37 cellular contexts compared by ENCODE assay signal in genomic region chr12:29612912-29613311, GRCh38.
"Had no signal": no experiment of that assay in that cellular context is flagged by ENCODE, and none has a peak within 500 bp of the region (broad histone marks: within the 10 kb centered on the region; RNA-seq: fewer than 3 reads in every experiment).

No MANE protein-coding gene starts in this region.

- H3K4me1 Mint-ChIP-seq: activated naive CD8-positive, alpha-beta T cell treated with anti-CD3 and anti-CD28 coated beads for 36 hours; stimulated activated memory B cell treated with anti-CD40 and anti-IgM and Interleukin-4, amounts not matched to agents 10 μg/mL and 1 μg/mL and 100 μg/mL, for 72 hours; stimulated activated naive CD8-positive, alpha-beta T cell treated with anti-CD3 and anti-CD28 coated beads, Interleukin-15, amount 100 ng/mL, for 72 hours had no signal

- H3K36me3 Mint-ChIP-seq: activated naive CD8-positive, alpha-beta T cell treated with anti-CD3 and anti-CD28 coated beads for 36 hours; natural killer cell treated with Interleukin-12 subunit alpha and Interleukin-12 subunit beta and Interleukin-15 and Interleukin-18, amount 100 ng/mL, for 72 hours; stimulated activated memory B cell treated with anti-CD40 and anti-IgM and Interleukin-4, amounts not matched to agents 10 μg/mL and 1 μg/mL and 100 μg/mL, for 72 hours had no signal

- H3K27me3 ChIP-seq: adrenal gland, body of pancreas, cardiac muscle cell, heart right ventricle, left lung, vagina had no signal

- H3K36me3 ChIP-seq: adrenal gland, cardiac muscle cell, left lung, lower lobe of right lung, prostate gland, vagina had no signal

- H3K27ac Mint-ChIP-seq: activated naive CD4-positive, alpha-beta T cell treated with anti-CD3 and anti-CD28 coated beads for 36 hours; activated naive CD8-positive, alpha-beta T cell treated with anti-CD3 and anti-CD28 coated beads for 36 hours; activated T-helper 1 cell treated with anti-CD3 and anti-CD28 coated beads, Interleukin-12 subunit alpha, Interleukin-12 subunit beta, Interleukin-2, Interleukin-4 antibody, amounts not matched to agents 30 ng/mL and 10 ng/mL and 1 ng/mL, durations not matched to agents 14 hours and 24 hours and 36 hours; effector memory CD8-positive, alpha-beta T cell; natural killer cell treated with Interleukin-12 subunit alpha and Interleukin-12 subunit beta and Interleukin-15 and Interleukin-18, amount 100 ng/mL, for 72 hours; stimulated activated memory B cell treated with anti-CD40 and anti-IgM and Interleukin-4, amounts not matched to agents 10 μg/mL and 1 μg/mL and 100 μg/mL, for 72 hours; stimulated activated naive CD8-positive, alpha-beta T cell treated with anti-CD3 and anti-CD28 coated beads, Interleukin-15, amount 100 ng/mL, for 72 hours; type B pancreatic cell had no signal

- H3K4me3 Mint-ChIP-seq: activated naive CD4-positive, alpha-beta T cell treated with anti-CD3 and anti-CD28 coated beads for 36 hours; activated naive CD8-positive, alpha-beta T cell treated with anti-CD3 and anti-CD28 coated beads for 36 hours; activated T-helper 1 cell treated with anti-CD3 and anti-CD28 coated beads, Interleukin-12 subunit alpha, Interleukin-12 subunit beta, Interleukin-2, Interleukin-4 antibody, amounts not matched to agents 30 ng/mL and 10 ng/mL and 1 ng/mL, durations not matched to agents 14 hours and 24 hours and 36 hours; effector memory CD8-positive, alpha-beta T cell; natural killer cell treated with Interleukin-12 subunit alpha and Interleukin-12 subunit beta and Interleukin-15 and Interleukin-18, amount 100 ng/mL, for 72 hours; stimulated activated memory B cell treated with anti-CD40 and anti-IgM and Interleukin-4, amounts not matched to agents 10 μg/mL and 1 μg/mL and 100 μg/mL, for 72 hours; stimulated activated naive CD8-positive, alpha-beta T cell treated with anti-CD3 and anti-CD28 coated beads, Interleukin-15, amount 100 ng/mL, for 72 hours; type B pancreatic cell had no signal

- ATAC-seq: activated CD4-positive, CD25-positive, alpha-beta regulatory T cell treated with anti-CD3 and anti-CD28 coated beads, Interleukin-2, amount 50 U/mL, for 24 hours; body of pancreas; effector memory CD8-positive, alpha-beta T cell; heart right ventricle; left lung; lower lobe of right lung; mucosa of descending colon; natural killer cell treated with Interleukin-12 subunit alpha and Interleukin-12 subunit beta and Interleukin-15 and Interleukin-18, amount 100 ng/mL, for 72 hours; sciatic nerve; stimulated activated naive CD8-positive, alpha-beta T cell treated with anti-CD3 and anti-CD28 coated beads, Interleukin-15, amount 100 ng/mL, for 72 hours had no signal

- H3K9me3 ChIP-seq: adrenal gland, body of pancreas, heart right ventricle, left lung, lower lobe of right lung, mucosa of descending colon, prostate gland, vagina had no signal

- H3K9me3 Mint-ChIP-seq: activated naive CD4-positive, alpha-beta T cell treated with anti-CD3 and anti-CD28 coated beads for 36 hours; activated naive CD8-positive, alpha-beta T cell treated with anti-CD3 and anti-CD28 coated beads for 36 hours; activated T-helper 1 cell treated with anti-CD3 and anti-CD28 coated beads, Interleukin-12 subunit alpha, Interleukin-12 subunit beta, Interleukin-2, Interleukin-4 antibody, amounts not matched to agents 30 ng/mL and 10 ng/mL and 1 ng/mL, durations not matched to agents 14 hours and 24 hours and 36 hours; effector memory CD8-positive, alpha-beta T cell; stimulated activated memory B cell treated with anti-CD40 and anti-IgM and Interleukin-4, amounts not matched to agents 10 μg/mL and 1 μg/mL and 100 μg/mL, for 72 hours; stimulated activated naive CD8-positive, alpha-beta T cell treated with anti-CD3 and anti-CD28 coated beads, Interleukin-15, amount 100 ng/mL, for 72 hours had no signal

- H3K4me2 ChIP-seq: smooth muscle cell had no signal

- H3K4me1 ChIP-seq: body of pancreas, left lung, lower lobe of right lung, prostate gland had no signal

- H3K27ac ChIP-seq: adrenal gland, body of pancreas, cardiac muscle cell, coronary artery, heart right ventricle, left lung, lower lobe of right lung, prostate gland, vagina, VCaP had no signal

- DNase-seq: activated CD4-positive, alpha-beta T cell treated with anti-CD3 and anti-CD28 coated beads for 48 hours; activated CD4-positive, alpha-beta T cell treated with anti-CD3 and anti-CD28 coated beads, Interleukin-2, amount 50 U/mL, for 48 hours; activated CD8-positive, alpha-beta memory T cell treated with anti-CD3 and anti-CD28 coated beads for 24 hours; activated CD8-positive, alpha-beta memory T cell treated with anti-CD3 and anti-CD28 coated beads, Interleukin-2, amount 50 U/mL, for 4 hours; activated effector memory CD4-positive, alpha-beta T cell treated with anti-CD3 and anti-CD28 coated beads, Interleukin-2, amount 50 U/mL, for 16 hours; activated naive CD4-positive, alpha-beta T cell treated with anti-CD3 and anti-CD28 coated beads for 36 hours; activated naive CD8-positive, alpha-beta T cell treated with anti-CD3 and anti-CD28 coated beads for 36 hours; activated T-cell treated with anti-CD3 and anti-CD28 coated beads, Interleukin-2, amount 50 U/mL, for 1 hour; adrenal gland; aorta; body of pancreas; cerebellar nuclear complex; effector memory CD8-positive, alpha-beta T cell; foreskin melanocyte; heart right ventricle; left lung; lower lobe of right lung; mucosa of descending colon; retina; stimulated activated CD4-positive, alpha-beta T cell treated with anti-CD3 and anti-CD28 coated beads, Interleukin-1b, Interleukin-23, amount 100 ng/mL, for 48 hours; stimulated activated CD4-positive, alpha-beta T cell treated with anti-CD3 and anti-CD28 coated beads, Interleukin-4, amount 100 ng/mL, for 4 hours; stimulated activated CD8-positive, alpha-beta memory T cell treated with anti-CD3 and anti-CD28 coated beads, Interleukin-4, amount 100 ng/mL, for 48 hours; stimulated activated naive CD8-positive, alpha-beta T cell treated with anti-CD3 and anti-CD28 coated beads, Interleukin-15, amount 100 ng/mL, for 72 hours; substantia nigra; T-helper 9 cell had no signal

- H3K4me3 ChIP-seq: adrenal gland, body of pancreas, cardiac muscle cell, coronary artery, heart right ventricle, left lung, lower lobe of right lung, mucosa of descending colon, prostate gland, smooth muscle cell, vagina had no signal
